In genomic region chrX:48474581-48474980, GRCh38 we compare ENCODE assay signal across 13 cellular contexts. TPM values are rescaled to one million over a fixed set of nuclear protein-coding genes. Genes with fewer than 3 reads are reported as not detected.
DNase-seq lines count a peak whose midpoint lies in the region; ATAC-seq, FAIRE-seq and TF ChIP-seq lines count a peak whose summit lies in the region.
"Had no signal": no experiment of that assay in that cellular context is flagged by ENCODE, and none has a peak within 500 bp of the region (broad histone marks: within the 10 kb centered on the region; RNA-seq: fewer than 3 reads in every experiment).

No MANE protein-coding gene starts in this region.

- H3K36me3 Mint-ChIP-seq in MCF 10A (ENCODE audit: insufficient read depth, unreplicated experiment), result peaks cover 25% of the 10 kb centered on the region

- DNase-seq in MCF 10A (ENCODE audit: unreplicated experiment), result no peak
- DNase-seq in breast epithelium (ENCODE audit: low spot score in 2 of 2), result no peak
- no peak for DNase-seq in K562 (ENCODE audit: extremely low read depth in 1 of 4, low spot score in 3 of 4)
- no peak for DNase-seq in stimulated activated naive CD8-positive, alpha-beta T cell treated with anti-CD3 and anti-CD28 coated beads, Interleukin-15, amount 100 ng/mL, for 72 hours
- no peak for DNase-seq in left lobe of liver (ENCODE audit: low spot score)
- no peak for DNase-seq in ACHN
- DNase-seq in activated gamma-delta T cell treated with Interleukin-2 at 50 U/mL for 16 hours, result no peak
- DNase-seq: NCI-H1436 treated with DMSO at 0.1 percent for 48 hours; NCI-H748 treated with DMSO at 0.1 percent for 48 hours; stimulated activated CD4-positive, alpha-beta T cell treated with anti-CD3 and anti-CD28 coated beads, Interleukin-2, amount 100 ng/mL, for 48 hours had no signal

- in situ Hi-C loops in K562 (cut with MboI) (no loop called here), ACHN (cut with HindIII; ENCODE audit: low pct_ligation_motif_present, low pct_unique_long_range_greater_than_20kb, low sequenced_read_pairs) (no loop called here)

- H3K4me1 ChIP-seq in breast epithelium (no peaks in the 10 kb centered on the region), OCI-LY3 (ENCODE audit: low read length) (peaks cover 18% of the 10 kb centered on the region), K562 (replicated peaks in 1 of 2; ENCODE audit: control insufficient read depth in 2 of 2, insufficient read depth in 2 of 2, low read length in 2 of 2) (peaks cover 23 to 39% of the 10 kb centered on the region in 2 experiments; a peak in 4 of 5 replicates)

- peak overlapping the region; percentile 17 for H3K27ac Mint-ChIP-seq in MCF 10A (ENCODE audit: low read depth, unreplicated experiment)
- H3K27ac Mint-ChIP-seq in stimulated activated naive CD8-positive, alpha-beta T cell treated with anti-CD3 and anti-CD28 coated beads, Interleukin-15, amount 100 ng/mL, for 72 hours, result peak overlapping the region in 1 of 2 donors; percentile 80
- H3K27ac Mint-ChIP-seq: dendritic cell treated with granulocyte-macrophage colony-stimulating factor and Interleukin-4, amounts not matched to agents 40 ng/mL and 50 ng/mL, for 4 days had no signal

- H3K4me3 ChIP-seq in breast epithelium (no peak overlapping the region), OCI-LY3 (ENCODE audit: low read length) (peak overlapping the region; percentile 94), K562 (peak overlapping the region; percentile 94)

- no peak for TF ChIP-seq EP300 in K562 (IDR thresholded peaks at IDR 0.05; ENCODE audit: low read length)

- ATAC-seq in K562 (no peak), left lobe of liver (no peak)
- ATAC-seq in stimulated activated naive CD8-positive, alpha-beta T cell treated with anti-CD3 and anti-CD28 coated beads, Interleukin-15, amount 100 ng/mL, for 72 hours, result no peak

- H3K9me3 ChIP-seq in breast epithelium (no peaks in the 10 kb centered on the region), OCI-LY3 (ENCODE audit: insufficient read depth, low read length) (no peaks in the 10 kb centered on the region), K562 (replicated peaks; ENCODE audit: control insufficient read depth, insufficient read depth, low read depth, low read length) (no peaks in the 10 kb centered on the region)

- CTCF ChIA-PET in MCF 10A (lab: Yijun Ruan, JAX) (interaction anchor here (0.6 to 2.1 kb wide), 15 partner anchors 9 to 393 kb away, joined by 3 to 8 read pairs (median 5); partner anchors contain the start of gene EBP), K562 (lab: Yijun Ruan, JAX; ENCODE audit: low intra/inter-chr PET ratio) (no interaction called here)

- peaks cover 0 to 22% of the 10 kb centered on the region in 2 donors for H3K27me3 ChIP-seq in breast epithelium
- no peaks in the 10 kb centered on the region for H3K27me3 ChIP-seq in OCI-LY3 (ENCODE audit: low read depth, low read length)
- no peaks in the 10 kb centered on the region for H3K27me3 ChIP-seq in K562 (ENCODE audit: control insufficient read depth in 2 of 2, insufficient read depth in 2 of 2, low read length in 2 of 2)

- BruUV-seq in MCF 10A (replicated peaks; lab: Mats Ljungman, UMichigan), result no TSS peak
- BruUV-seq in K562 (replicated peaks; lab: Mats Ljungman, UMichigan), result no TSS peak

- H3K36me3 ChIP-seq in breast epithelium, result no peaks in the 10 kb centered on the region
- H3K36me3 ChIP-seq in OCI-LY3 (replicated peaks; ENCODE audit: low read depth, low read length), result no peaks in the 10 kb centered on the region
- peaks cover 24% of the 10 kb centered on the region; the same call in 2 of the 3 replicates for H3K36me3 ChIP-seq in K562 (ENCODE audit: control insufficient read depth, insufficient read depth, low read length)

- H3K9ac ChIP-seq in OCI-LY3 (ENCODE audit: low read length) (peak overlapping the region; percentile 98), K562 (ENCODE audit: insufficient read depth in 1 of 2, low read depth in 2 of 2, low read length in 2 of 2) (peak overlapping the region; percentile 85 to 91)

- peaks cover 4% of the 10 kb centered on the region for H3K9me1 ChIP-seq in K562 (ENCODE audit: control insufficient read depth, insufficient read depth, low read length)

- H3K79me2 ChIP-seq in OCI-LY3 (ENCODE audit: low read length) (peaks cover 47% of the 10 kb centered on the region), K562 (ENCODE audit: control insufficient read depth, insufficient read depth, low read length) (peaks cover 50% of the 10 kb centered on the region)

- peak overlapping the region; percentile 70 for H3K4me3 Mint-ChIP-seq in MCF 10A (ENCODE audit: unreplicated experiment)
- peak overlapping the region; percentile 56 to 97 for H3K4me3 Mint-ChIP-seq in stimulated activated naive CD8-positive, alpha-beta T cell treated with anti-CD3 and anti-CD28 coated beads, Interleukin-15, amount 100 ng/mL, for 72 hours
- H3K4me3 Mint-ChIP-seq: dendritic cell treated with granulocyte-macrophage colony-stimulating factor and Interleukin-4, amounts not matched to agents 40 ng/mL and 50 ng/mL, for 4 days had no signal

- WGBS in K562 (ENCODE audit: insufficient coverage, low coverage, missing lambda C conversion rate), result 43% methylated on average over 5 of the region's 6 CpGs

- no peaks in the 10 kb centered on the region for H3K27me3 Mint-ChIP-seq in MCF 10A (ENCODE audit: insufficient read depth, unreplicated experiment)
- no peaks in the 10 kb centered on the region for H3K27me3 Mint-ChIP-seq in stimulated activated naive CD8-positive, alpha-beta T cell treated with anti-CD3 and anti-CD28 coated beads, Interleukin-15, amount 100 ng/mL, for 72 hours
- H3K27me3 Mint-ChIP-seq: B cell had no signal

- TF ChIP-seq POLR2A in breast epithelium (IDR thresholded peaks at IDR 0.05), result no peak
- TF ChIP-seq POLR2A in K562 (conservative IDR thresholded peaks at IDR 0.05), result no peak

- TF ChIP-seq RAD21 in K562 (CRISPR knock-in tag; conservative IDR thresholded peaks at IDR 0.05 in 1 of 2, IDR thresholded peaks at IDR 0.05 in 1 of 2), result no peak

- H3K4me1 Mint-ChIP-seq in MCF 10A (ENCODE audit: insufficient read depth, unreplicated experiment), result peaks cover 17% of the 10 kb centered on the region
- H3K4me1 Mint-ChIP-seq in stimulated activated naive CD8-positive, alpha-beta T cell treated with anti-CD3 and anti-CD28 coated beads, Interleukin-15, amount 100 ng/mL, for 72 hours, result peaks cover 52% of the 10 kb centered on the region

- H3K4me2 ChIP-seq in OCI-LY3 (ENCODE audit: low read length) (peak overlapping the region; percentile 66), K562 (ENCODE audit: insufficient read depth, low read length) (peak overlapping the region; percentile 94)

- H4K20me1 ChIP-seq in OCI-LY3 (ENCODE audit: insufficient read depth, low read length), result no peaks in the 10 kb centered on the region
- H4K20me1 ChIP-seq in K562 (replicated peaks; ENCODE audit: control insufficient read depth, insufficient read depth, low read length), result no peaks in the 10 kb centered on the region

- POLR2A ChIA-PET in MCF 10A (lab: Yijun Ruan, JAX) (interaction anchor here (1.0 to 4.7 kb wide), 6 partner anchors 10 to 100 kb away, joined by 4 to 22 read pairs (median 6); partner anchors contain the start of genes RBM3 and TBC1D25), K562 (lab: Yijun Ruan, JAX) (interaction anchor here (0.5 to 1.0 kb wide), 3 partner anchors 13 to 100 kb away, joined by 3 to 4 read pairs (median 3); partner anchors contain the start of gene RBM3)

- peak; percentile 11 for FAIRE-seq in K562 (lab: Jason Lieb, UNC)

- H2AFZ ChIP-seq in OCI-LY3 (ENCODE audit: low read depth, low read length), result no peak overlapping the region; the same call in 1 of the 2 replicates
- 0 out of 2 replicates have a peak overlapping the region, but pooled peaks have one; percentile 62 for H2AFZ ChIP-seq in K562 (ENCODE audit: low read depth, low read length)

- TF ChIP-seq CTCF in MCF 10A (IDR thresholded peaks at IDR 0.05; ENCODE audit: unreplicated experiment), result no peak
- no peak for TF ChIP-seq CTCF in breast epithelium (IDR thresholded peaks at IDR 0.05)
- no peak for TF ChIP-seq CTCF in OCI-LY3 (IDR thresholded peaks at IDR 0.05; ENCODE audit: low read depth, low read length)
- no peak for TF ChIP-seq CTCF in K562 (IDR thresholded peaks at IDR 0.05 in 2 of 3, conservative IDR thresholded peaks at IDR 0.05 in 1 of 3; ENCODE audit: insufficient read depth in 2 of 3, low read depth in 1 of 3, low read length in 3 of 3)

- no peaks in the 10 kb centered on the region for H3K9me3 Mint-ChIP-seq in MCF 10A (ENCODE audit: unreplicated experiment)
- H3K9me3 Mint-ChIP-seq in stimulated activated naive CD8-positive, alpha-beta T cell treated with anti-CD3 and anti-CD28 coated beads, Interleukin-15, amount 100 ng/mL, for 72 hours, result no peaks in the 10 kb centered on the region
- H3K9me3 Mint-ChIP-seq: dendritic cell treated with granulocyte-macrophage colony-stimulating factor and Interleukin-4, amounts not matched to agents 40 ng/mL and 50 ng/mL, for 4 days had no signal

- intact Hi-C loops in MCF 10A (cut with micrococcal nuclease), result no loop called here
- intact Hi-C loops in breast epithelium (cut with DNase I; ENCODE audit: low total_unique reads), result no loop called here
- intact Hi-C loops in K562 (cut with micrococcal nuclease), result no loop called here

- H3K27ac ChIP-seq in breast epithelium (no peak overlapping the region), OCI-LY3 (ENCODE audit: low read length) (no peak overlapping the region; the same call in 1 of the 2 replicates), K562 (ENCODE audit: extremely low read depth, low read depth, low read length) (peak overlapping the region; percentile 68; the same call in 2 of the 3 replicates)

RNA-seq across cellular contexts. Expression of gene FTSJ1, which starts 1.4 kb away (rescaled TPM):
- total RNA-seq in MCF 10A (2022), result 92.5 and 107 TPM in 2 replicates
- total RNA-seq in breast epithelium, result 10 to 100 TPM; 31.8 to 55.4 (median 34.8) TPM
- total RNA-seq in K562 (2011; cell fraction: chromatin; rRNA removed; ENCODE audit: low replicate concordance), result 42.8 and 61.0 TPM in 2 replicates
- 58.9 and 60.7 TPM in 2 replicates for total RNA-seq in K562 (2011; cell fraction: nucleolus; rRNA removed)
- 41.1 and 41.9 TPM in 2 replicates for total RNA-seq in K562 (2011; cell fraction: nucleoplasm; rRNA removed)
- 87.2 and 121 TPM in 2 replicates for total RNA-seq in K562 (2014; rRNA removed)
- 54.7 and 60.1 TPM in 2 replicates for total RNA-seq in K562 (2014; rRNA removed; fragmentation: Illumina TruSeq; extraction: Trizol)
- 72.9 and 75.2 TPM in 2 replicates for total RNA-seq in K562 (2015; rRNA removed; fragmentation: Illumina TruSeq; extraction: Trizol)
- total RNA-seq in K562 (2021), result 85.0 and 87.3 TPM in 2 replicates
- polyA plus RNA-seq in K562 (2011; rRNA removed), result 51.4 and 53.1 TPM in 2 replicates
- 61.7 and 125 TPM in 2 replicates for polyA plus RNA-seq in K562 (2011; cell fraction: cytosol; rRNA removed)
- polyA plus RNA-seq in K562 (2011; cell fraction: nucleus; rRNA removed), result 119 and 153 TPM in 2 replicates
- polyA plus RNA-seq in K562 (2012), result 64.0 and 71.6 TPM in 2 replicates
- polyA plus RNA-seq in K562 (2014; fragmentation: Illumina TruSeq; extraction: Trizol), result 95.6 and 109 TPM in 2 replicates
- polyA plus RNA-seq in K562 (2014; fragmentation: Nextera tagmentation; extraction: Ambion mirVana), result 10 to 100 TPM; 12.2 to 17.4 TPM
- polyA plus RNA-seq in K562 (2014; rRNA removed), result 71.6 and 86.8 TPM in 2 replicates
- polyA minus RNA-seq in K562 (2011; rRNA and poly(A)+ RNA removed), result 18.1 and 25.3 TPM in 2 replicates
- 28.1 and 30.3 TPM in 2 replicates for polyA minus RNA-seq in K562 (2011; cell fraction: cytosol; rRNA and poly(A)+ RNA removed)
- polyA minus RNA-seq in K562 (2011; cell fraction: nucleus; rRNA and poly(A)+ RNA removed), result 33.3 and 33.4 TPM in 2 replicates
- total RNA-seq in left lobe of liver, result 15.6 TPM

RNA-seq across cellular contexts. Expression of gene SLC38A5, which starts 4.5 kb away (rescaled TPM):
- 1.4 and 2.6 TPM in 2 replicates for total RNA-seq in MCF 10A (2022)
- total RNA-seq in breast epithelium, result 10 to 100 TPM in 1 of 3 donors, 1 to 10 TPM in 1, under 1 TPM in 1; 0.96 to 12.1 (median 3.8) TPM
- total RNA-seq in K562 (2011; cell fraction: chromatin; rRNA removed; ENCODE audit: low replicate concordance), result 149 and 408 TPM in 2 replicates
- 510 and 535 TPM in 2 replicates for total RNA-seq in K562 (2011; cell fraction: nucleolus; rRNA removed)
- total RNA-seq in K562 (2011; cell fraction: nucleoplasm; rRNA removed), result 308 and 339 TPM in 2 replicates
- total RNA-seq in K562 (2014; rRNA removed), result 142 and 201 TPM in 2 replicates
- total RNA-seq in K562 (2014; rRNA removed; fragmentation: Illumina TruSeq; extraction: Trizol), result 72.6 and 88.6 TPM in 2 replicates
- total RNA-seq in K562 (2015; rRNA removed; fragmentation: Illumina TruSeq; extraction: Trizol), result 128 and 129 TPM in 2 replicates
- total RNA-seq in K562 (2021), result 213 and 228 TPM in 2 replicates
- polyA plus RNA-seq in K562 (2011; rRNA removed), result 163 and 193 TPM in 2 replicates
- polyA plus RNA-seq in K562 (2011; cell fraction: cytosol; rRNA removed), result 284 and 627 TPM in 2 replicates
- 364 and 581 TPM in 2 replicates for polyA plus RNA-seq in K562 (2011; cell fraction: nucleus; rRNA removed)
- 62.8 and 197 TPM in 2 replicates for polyA plus RNA-seq in K562 (2012)
- polyA plus RNA-seq in K562 (2014; fragmentation: Illumina TruSeq; extraction: Trizol), result 204 and 238 TPM in 2 replicates
- polyA plus RNA-seq in K562 (2014; fragmentation: Nextera tagmentation; extraction: Ambion mirVana), result 10 to 100 TPM in 1 of 2 experiments, 1 to 10 TPM in 1; 9.3 to 31.2 TPM
- 199 and 251 TPM in 2 replicates for polyA plus RNA-seq in K562 (2014; rRNA removed)
- polyA minus RNA-seq in K562 (2011; rRNA and poly(A)+ RNA removed), result 113 and 240 TPM in 2 replicates
- 150 and 177 TPM in 2 replicates for polyA minus RNA-seq in K562 (2011; cell fraction: cytosol; rRNA and poly(A)+ RNA removed)
- polyA minus RNA-seq in K562 (2011; cell fraction: nucleus; rRNA and poly(A)+ RNA removed), result 42.9 and 49.0 TPM in 2 replicates
- 0.30 TPM for total RNA-seq in left lobe of liver

RNA-seq across cellular contexts. Expression of gene PORCN, which starts 34.2 kb away (rescaled TPM):
- total RNA-seq in MCF 10A (2022) (29.2 and 39.0 TPM in 2 replicates), breast epithelium (10 to 100 TPM; 12.1 to 22.1 (median 17.0) TPM), K562 (2014; rRNA removed) (2.8 and 4.0 TPM in 2 replicates), K562 (2014; rRNA removed; fragmentation: Illumina TruSeq; extraction: Trizol) (1.9 and 2.0 TPM in 2 replicates), K562 (2015; rRNA removed; fragmentation: Illumina TruSeq; extraction: Trizol) (2.4 and 3.2 TPM in 2 replicates), K562 (2021) (4.4 and 4.7 TPM in 2 replicates), left lobe of liver (1.9 TPM)
- 9.4 and 19.6 TPM in 2 replicates for total RNA-seq in K562 (2011; cell fraction: chromatin; rRNA removed; ENCODE audit: low replicate concordance)
- 9.3 and 10.8 TPM in 2 replicates for total RNA-seq in K562 (2011; cell fraction: nucleolus; rRNA removed)
- total RNA-seq in K562 (2011; cell fraction: nucleoplasm; rRNA removed), result 15.0 and 18.6 TPM in 2 replicates
- polyA plus RNA-seq in K562 (2011; rRNA removed) (3.7 and 6.9 TPM in 2 replicates), K562 (2014; fragmentation: Illumina TruSeq; extraction: Trizol) (4.5 and 4.8 TPM in 2 replicates), K562 (2014; fragmentation: Nextera tagmentation; extraction: Ambion mirVana) (under 1 TPM; 0.34 to 0.62 TPM), K562 (2014; rRNA removed) (5.1 TPM in 2 replicates)
- polyA plus RNA-seq in K562 (2011; cell fraction: cytosol; rRNA removed), result 7.0 and 12.1 TPM in 2 replicates
- 18.5 and 23.1 TPM in 2 replicates for polyA plus RNA-seq in K562 (2011; cell fraction: nucleus; rRNA removed)
- polyA plus RNA-seq in K562 (2012), result 5.0 and 7.8 TPM in 2 replicates
- polyA minus RNA-seq in K562 (2011; rRNA and poly(A)+ RNA removed), result 2.0 and 2.5 TPM in 2 replicates
- polyA minus RNA-seq in K562 (2011; cell fraction: cytosol; rRNA and poly(A)+ RNA removed), result 4.1 and 8.1 TPM in 2 replicates
- polyA minus RNA-seq in K562 (2011; cell fraction: nucleus; rRNA and poly(A)+ RNA removed), result 4.7 and 5.3 TPM in 2 replicates

RNA-seq across cellular contexts. Expression of gene EBP, which starts 47.0 kb away (rescaled TPM):
- 66.9 and 102 TPM in 2 replicates for total RNA-seq in MCF 10A (2022)
- total RNA-seq in breast epithelium, result 10 to 100 TPM; 20.3 to 22.0 (median 20.6) TPM
- total RNA-seq in K562 (2011; cell fraction: chromatin; rRNA removed; ENCODE audit: low replicate concordance), result 184 and 489 TPM in 2 replicates
- 634 and 715 TPM in 2 replicates for total RNA-seq in K562 (2011; cell fraction: nucleolus; rRNA removed)
- total RNA-seq in K562 (2011; cell fraction: nucleoplasm; rRNA removed), result 475 and 527 TPM in 2 replicates
- total RNA-seq in K562 (2014; rRNA removed), result 244 and 267 TPM in 2 replicates
- 242 and 313 TPM in 2 replicates for total RNA-seq in K562 (2014; rRNA removed; fragmentation: Illumina TruSeq; extraction: Trizol)
- 219 and 244 TPM in 2 replicates for total RNA-seq in K562 (2015; rRNA removed; fragmentation: Illumina TruSeq; extraction: Trizol)
- total RNA-seq in K562 (2021), result 264 and 278 TPM in 2 replicates
- 228 and 411 TPM in 2 replicates for polyA plus RNA-seq in K562 (2011; rRNA removed)
- 623 and 681 TPM in 2 replicates for polyA plus RNA-seq in K562 (2011; cell fraction: cytosol; rRNA removed)
- polyA plus RNA-seq in K562 (2011; cell fraction: nucleus; rRNA removed), result 365 and 432 TPM in 2 replicates
- 242 and 270 TPM in 2 replicates for polyA plus RNA-seq in K562 (2012)
- 274 and 307 TPM in 2 replicates for polyA plus RNA-seq in K562 (2014; fragmentation: Illumina TruSeq; extraction: Trizol)
- polyA plus RNA-seq in K562 (2014; fragmentation: Nextera tagmentation; extraction: Ambion mirVana), result 100 to 1,000 TPM; 569 to 987 TPM
- 238 and 281 TPM in 2 replicates for polyA plus RNA-seq in K562 (2014; rRNA removed)
- polyA minus RNA-seq in K562 (2011; rRNA and poly(A)+ RNA removed), result 291 and 319 TPM in 2 replicates
- 198 and 240 TPM in 2 replicates for polyA minus RNA-seq in K562 (2011; cell fraction: cytosol; rRNA and poly(A)+ RNA removed)
- polyA minus RNA-seq in K562 (2011; cell fraction: nucleus; rRNA and poly(A)+ RNA removed), result 35.1 and 73.1 TPM in 2 replicates
- total RNA-seq in left lobe of liver, result 267 TPM

Comparison
In these comparisons a context has a peak if more than half of its experiments do, and no peak if none do; other contexts are left out.
1. H3K4me3 ChIP-seq: peak in OCI-LY3 (single experiment) and K562 (single experiment); none in breast epithelium (0 of 3).
2. RNA of gene SLC38A5, which starts 4.5 kb away (total RNA-seq): 72.6 to 535 TPM in K562; 0.96 to 12.1 TPM in breast epithelium, 1.4 to 2.6 TPM in MCF 10A and 0.30 TPM in left lobe of liver (single experiment); every median in the first group is over 4 times any median in the second.